ENCODE assay signal across 12 cellular contexts in genomic region chr13:43094901-43095300, GRCh38.
A peak's percentile ranks its signal among the peaks of the same experiment; 100 is the strongest.
DNase-seq lines count a peak whose midpoint lies in the region; ATAC-seq lines count a peak whose summit lies in the region.
"Had no signal": no experiment of that assay in that cellular context is flagged by ENCODE, and none has a peak within 500 bp of the region (broad histone marks: within the 10 kb centered on the region; RNA-seq: fewer than 3 reads in every experiment).

No MANE protein-coding gene starts in this region.

- DNase-seq in activated CD4-positive, alpha-beta T cell treated with anti-CD3 and anti-CD28 coated beads for 36 hours = no peak
- no peak for DNase-seq in activated CD4-positive, alpha-beta T cell treated with anti-CD3 and anti-CD28 coated beads for 4 hours
- DNase-seq in SIG-M5 (lab: John Stamatoyannopoulos, UW) = no peak
- no peak for DNase-seq in aorta
- DNase-seq: anterior cingulate cortex, EL, NCI-H524, T1000 had no signal

- 86 to 100% methylated on average over 1 of the region's 1 CpG for WGBS in aorta, 2 donors

- no peaks in the 10 kb centered on the region for H3K27me3 ChIP-seq in muscle layer of duodenum (ENCODE audit: low read depth, low read length)
- no peaks in the 10 kb centered on the region for H3K27me3 ChIP-seq in aorta (ENCODE audit: control insufficient read depth in 1 of 2, insufficient read depth in 2 of 2, low read length in 1 of 2)

- H3K9me3 ChIP-seq in muscle layer of duodenum (ENCODE audit: control insufficient read depth in 1 of 2, low read length in 2 of 2) (peaks cover 0 to 4% of the 10 kb centered on the region in 2 donors), aorta (ENCODE audit: control insufficient read depth, low read length) (no peaks in the 10 kb centered on the region)

- POLR2A ChIA-PET in activated CD4-positive, alpha-beta T cell treated with anti-CD3 and anti-CD28 coated beads for 36 hours (lab: Charles Lee) = interaction anchor here (0.7 kb wide), 2 partner anchors 101 to 103 kb away, joined by 3 read pairs; no protein-coding TSS in a partner anchor

- peaks cover 24% of the 10 kb centered on the region for H3K4me1 Mint-ChIP-seq in activated CD4-positive, alpha-beta T cell treated with anti-CD3 and anti-CD28 coated beads for 36 hours

- H3K4me1 ChIP-seq in muscle layer of duodenum (ENCODE audit: control insufficient read depth in 1 of 2, insufficient read depth in 2 of 2, low read length in 2 of 2) = peaks cover 7 to 15% of the 10 kb centered on the region in 2 donors
- H3K4me1 ChIP-seq in aorta (ENCODE audit: control insufficient read depth in 1 of 2, insufficient read depth in 2 of 2, low read length in 2 of 2) = peaks cover 2 to 5% of the 10 kb centered on the region in 2 donors

- intact Hi-C loops in activated CD4-positive, alpha-beta T cell treated with anti-CD3 and anti-CD28 coated beads for 36 hours (cut with DNase I, micrococcal nuclease) = loop anchor here (2.0 to 5.0 kb wide), 3 partner anchors 38 to 702 kb away; no protein-coding TSS in a partner anchor
- intact Hi-C loops in aorta (cut with DNase I) = loop anchor here in 1 of 2 donors (5.0 kb wide), 1 partner anchor 282 kb away; no protein-coding TSS in a partner anchor

- H3K27ac ChIP-seq in muscle layer of duodenum (ENCODE audit: low read length) = peak overlapping the region; percentile 46
- H3K27ac ChIP-seq in aorta (ENCODE audit: low read depth in 1 of 2, low read length in 2 of 2) = no peak overlapping the region

- H3K27me3 Mint-ChIP-seq in activated CD4-positive, alpha-beta T cell treated with anti-CD3 and anti-CD28 coated beads for 36 hours = no peaks in the 10 kb centered on the region

- H3K36me3 ChIP-seq in muscle layer of duodenum (ENCODE audit: control insufficient read depth in 1 of 2, insufficient read depth in 2 of 2, low read length in 2 of 2) (no peaks in the 10 kb centered on the region), aorta (ENCODE audit: control insufficient read depth in 1 of 2, insufficient read depth in 2 of 2, low read length in 1 of 2) (no peaks in the 10 kb centered on the region)

- ATAC-seq in activated CD4-positive, alpha-beta T cell treated with anti-CD3 and anti-CD28 coated beads for 36 hours = peak; percentile 93
- ATAC-seq in GM21717 (IDR thresholded peaks at IDR 0.05; ENCODE audit: unreplicated experiment) = peak; percentile 88
- peak; percentile 95 for ATAC-seq in HG03432 (IDR thresholded peaks at IDR 0.05; ENCODE audit: unreplicated experiment)
- no peak for ATAC-seq in aorta (ENCODE audit: low FRiP score)
- ATAC-seq in HG03469 (IDR thresholded peaks at IDR 0.05; ENCODE audit: unreplicated experiment) = no peak

- peak overlapping the region; percentile 64 for H3K27ac Mint-ChIP-seq in activated CD4-positive, alpha-beta T cell treated with anti-CD3 and anti-CD28 coated beads for 36 hours

- CTCF ChIA-PET in activated CD4-positive, alpha-beta T cell treated with anti-CD3 and anti-CD28 coated beads for 36 hours (lab: Charles Lee) = interaction anchor here (1.0 to 1.7 kb wide), 4 partner anchors 9 to 30 kb away, joined by 3 to 7 read pairs (median 3); no protein-coding TSS in a partner anchor

- H3K4me3 ChIP-seq in muscle layer of duodenum (ENCODE audit: low read depth in 1 of 2, low read length in 2 of 2) = peak overlapping the region in 1 of 2 donors; percentile 8
- H3K4me3 ChIP-seq in aorta (ENCODE audit: low read length in 2 of 2) = no peak overlapping the region

- H3K9me3 Mint-ChIP-seq in activated CD4-positive, alpha-beta T cell treated with anti-CD3 and anti-CD28 coated beads for 36 hours (ENCODE audit: low read depth) = peaks cover 2% of the 10 kb centered on the region

- H3K4me3 Mint-ChIP-seq in activated CD4-positive, alpha-beta T cell treated with anti-CD3 and anti-CD28 coated beads for 36 hours = no peak overlapping the region

- peaks cover 26% of the 10 kb centered on the region for H3K36me3 Mint-ChIP-seq in activated CD4-positive, alpha-beta T cell treated with anti-CD3 and anti-CD28 coated beads for 36 hours (ENCODE audit: low read depth)

Comparison
In these comparisons a context has a peak if more than half of its experiments do, and no peak if none do; other contexts are left out.
1. ATAC-seq: peak in activated CD4-positive, alpha-beta T cell treated with anti-CD3 and anti-CD28 coated beads for 36 hours (single experiment), GM21717 (single experiment) and HG03432 (single experiment); none in aorta (single experiment) and HG03469 (single experiment).